In the genomic region with DNA sequence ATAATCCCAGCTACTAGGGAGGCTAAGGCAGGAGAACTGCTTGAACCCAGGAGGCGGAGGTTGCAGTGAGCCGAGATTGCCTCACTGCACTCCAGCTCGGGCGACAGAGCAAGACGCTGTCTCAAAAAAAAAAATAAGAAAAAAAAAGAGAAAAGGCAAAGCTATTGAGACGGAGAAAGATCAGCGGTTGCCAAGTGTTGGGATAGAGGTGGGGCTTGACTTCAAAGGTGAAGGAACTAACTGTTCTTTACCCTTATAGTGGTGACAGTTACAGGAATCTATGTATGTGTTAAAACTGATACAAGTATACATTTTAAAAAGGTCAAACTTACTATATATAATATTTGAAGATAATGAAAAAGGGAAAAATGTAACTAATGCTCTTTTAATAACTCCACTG, we compare ENCODE assay signal across 21 cellular contexts.
"Had no signal": no experiment of that assay in that cellular context is flagged by ENCODE, and none has a peak within 500 bp of the region (broad histone marks: within the 10 kb centered on the region; RNA-seq: fewer than 3 reads in every experiment).

No MANE protein-coding gene starts in this region.

- H3K27me3 ChIP-seq: dorsolateral prefrontal cortex, hepatocyte, sigmoid colon, suprapubic skin, tibial artery, upper lobe of right lung, vagina had no signal

- H3K4me3 Mint-ChIP-seq: neural crest cell had no signal

- ATAC-seq: left colon, left ventricle myocardium superior, upper lobe of right lung had no signal

- H3K4me3 ChIP-seq: coronary artery, dorsolateral prefrontal cortex, hepatocyte, lung, sigmoid colon, skin epidermis, suprapubic skin, tibial artery, upper lobe of right lung, vagina had no signal

- H3K27ac ChIP-seq: coronary artery, hepatocyte, sigmoid colon, skin epidermis, suprapubic skin, tibial artery, vagina had no signal

- DNase-seq: dorsolateral prefrontal cortex; effector CD8-positive, alpha-beta T cell; foreskin melanocyte; head of caudate nucleus; left colon; left ventricle myocardium superior; mesenchymal stem cell; midbrain; posterior cingulate gyrus; sigmoid colon; stimulated activated CD4-positive, alpha-beta T cell treated with anti-CD3 and anti-CD28 coated beads, Interleukin-2, amount 100 ng/mL, for 24 hours; stimulated activated naive CD4-positive, alpha-beta T cell; tibial artery; upper lobe of right lung had no signal

- H3K9me3 ChIP-seq: sigmoid colon, tibial artery, upper lobe of right lung, vagina had no signal
